ENCODE assay signal across 8 cellular contexts in the genomic region with DNA sequence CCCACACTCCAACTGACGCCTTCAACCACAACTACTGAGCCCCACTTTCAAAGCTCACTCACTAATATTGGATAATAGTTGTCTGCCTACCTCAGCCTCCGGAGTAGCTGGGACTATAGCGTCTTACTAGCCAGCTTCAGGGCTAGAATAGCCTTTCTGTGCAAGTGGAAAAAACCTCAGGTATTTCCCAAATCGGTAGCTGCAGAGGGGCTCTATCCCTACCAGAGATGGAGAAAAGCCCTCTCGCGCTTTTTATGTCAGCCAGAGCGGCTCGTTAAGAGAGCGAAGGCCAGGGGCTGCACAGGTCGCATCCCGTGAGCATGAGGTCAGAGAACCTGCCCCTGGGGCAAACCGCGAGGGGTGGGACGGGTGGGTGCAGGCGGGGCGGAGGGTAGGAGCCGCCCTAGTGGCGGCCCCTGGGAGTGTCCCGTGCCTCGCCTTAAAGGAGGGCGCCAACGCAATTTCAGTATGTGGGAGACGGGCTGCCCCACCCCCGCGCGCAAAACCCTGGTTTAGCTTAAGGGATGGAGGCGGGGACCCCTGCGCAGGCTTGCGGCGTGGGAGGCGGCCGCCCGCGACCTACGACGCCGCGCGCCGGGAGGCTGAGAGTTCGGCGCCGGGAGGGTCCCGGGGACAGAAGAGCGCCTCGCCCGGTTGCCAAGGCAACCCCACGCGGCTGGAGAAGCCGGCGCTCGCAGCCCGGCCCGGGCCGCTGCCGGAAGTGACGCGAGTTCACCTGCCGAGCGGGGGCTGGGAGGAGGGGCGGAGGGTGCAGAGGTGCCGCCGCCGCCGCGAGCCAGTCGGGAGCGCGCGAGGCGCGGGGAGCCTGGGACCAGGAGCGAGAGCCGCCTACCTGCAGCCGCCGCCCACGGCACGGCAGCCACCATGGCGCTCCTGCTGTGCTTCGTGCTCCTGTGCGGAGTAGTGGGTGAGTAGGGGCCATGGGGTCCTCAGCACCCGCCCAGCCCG. TPM values are rescaled to one million over a fixed set of nuclear protein-coding genes. Genes with fewer than 3 reads are reported as not detected.
DNase-seq lines count a peak whose midpoint lies in the region; ATAC-seq and TF ChIP-seq lines count a peak whose summit lies in the region.

Gene CXADR, plus strand, starts transcription at position 799 of the 969 bp plus-strand sequence. Its CDS starts 87 bp downstream, at position 886.

- no peak within 1 kb of the TSS for H3K27ac ChIP-seq in SJCRH30
- H3K27ac ChIP-seq in cardiac muscle cell, result peak within 1 kb of the TSS; percentile 85
- H3K27ac ChIP-seq in upper lobe of left lung, result peak within 1 kb of the TSS; percentile 84 to 87 (median 86)

- TF ChIP-seq CTCF in cardiac muscle cell (IDR thresholded peaks at IDR 0.05; ENCODE audit: low read depth, low read length), result peak; percentile 40
- peak; percentile 47 to 85 (median 65) for TF ChIP-seq CTCF in upper lobe of left lung (IDR thresholded peaks at IDR 0.05)

- no peak for TF ChIP-seq EP300 in upper lobe of left lung (IDR thresholded peaks at IDR 0.05)

- peak within 1 kb of the TSS in 1 of 3 donors; percentile 1 for H3K27ac Mint-ChIP-seq in IgD-negative memory B cell
- peak within 1 kb of the TSS; percentile 63 for H3K27ac Mint-ChIP-seq in activated naive CD4-positive, alpha-beta T cell treated with anti-CD3 and anti-CD28 coated beads, Interleukin-2, amount 50 U/mL, for 24 hours

- H3K4me3 ChIP-seq in SJCRH30, result peak within 1 kb of the TSS; percentile 93
- peak within 1 kb of the TSS; percentile 95 for H3K4me3 ChIP-seq in cardiac muscle cell
- peak within 1 kb of the TSS; percentile 52 to 76 (median 64) for H3K4me3 ChIP-seq in upper lobe of left lung

- peaks cover 0 to 4% (median 0%) of the 10 kb centered on the region in 3 donors for H3K9me3 Mint-ChIP-seq in IgD-negative memory B cell
- no peaks in the 10 kb centered on the region for H3K9me3 Mint-ChIP-seq in activated naive CD4-positive, alpha-beta T cell treated with anti-CD3 and anti-CD28 coated beads, Interleukin-2, amount 50 U/mL, for 24 hours

- peaks cover 8% of the 10 kb centered on the region; the same call in 1 of the 2 replicates for H3K27me3 ChIP-seq in SJCRH30
- H3K27me3 ChIP-seq in cardiac muscle cell, result no peaks in the 10 kb centered on the region
- peaks cover 0 to 23% (median 12%) of the 10 kb centered on the region in 4 donors for H3K27me3 ChIP-seq in upper lobe of left lung

- H3K9me3 ChIP-seq in SJCRH30 (replicated peaks) (no peaks in the 10 kb centered on the region), cardiac muscle cell (ENCODE audit: low read depth) (no peaks in the 10 kb centered on the region), upper lobe of left lung (no peaks in the 10 kb centered on the region)

- WGBS in upper lobe of left lung, 2 donors, result 4 to 7% methylated on average over 5 to 23 of the region's 83 CpGs

- peak in 3 of 4 donors; percentile 46 to 92 (median 73) for TF ChIP-seq POLR2A in upper lobe of left lung (IDR thresholded peaks at IDR 0.05)

- H3K4me3 Mint-ChIP-seq in IgD-negative memory B cell, result peak within 1 kb of the TSS; percentile 79 to 95 (median 89)
- peak within 1 kb of the TSS; percentile 91 for H3K4me3 Mint-ChIP-seq in activated naive CD4-positive, alpha-beta T cell treated with anti-CD3 and anti-CD28 coated beads, Interleukin-2, amount 50 U/mL, for 24 hours

- peak; percentile 94 for DNase-seq in Caki2 (ENCODE audit: low read depth)
- DNase-seq in SJCRH30, result peak; percentile 49 to 66
- DNase-seq in cardiac muscle cell (ENCODE audit: low read depth in 1 of 2, low spot score in 1 of 2), result peak; percentile 54 to 94
- DNase-seq in pons (ENCODE audit: low spot score), result peak; percentile 76
- DNase-seq in upper lobe of left lung, result peak; percentile 88 to 96

- H3K27me3 Mint-ChIP-seq in IgD-negative memory B cell, result peaks cover 35% of the 10 kb centered on the region
- peaks cover 6% of the 10 kb centered on the region for H3K27me3 Mint-ChIP-seq in activated naive CD4-positive, alpha-beta T cell treated with anti-CD3 and anti-CD28 coated beads, Interleukin-2, amount 50 U/mL, for 24 hours

- peaks cover 6 to 17% (median 17%) of the 10 kb centered on the region in 3 donors for H3K4me1 Mint-ChIP-seq in IgD-negative memory B cell
- H3K4me1 Mint-ChIP-seq in activated naive CD4-positive, alpha-beta T cell treated with anti-CD3 and anti-CD28 coated beads, Interleukin-2, amount 50 U/mL, for 24 hours, result peaks cover 23% of the 10 kb centered on the region

- in situ Hi-C loops in Caki2 (cut with HindIII; ENCODE audit: low pct_unique_long_range_greater_than_20kb, low sequenced_read_pairs), result no loop called here

- H3K36me3 ChIP-seq in SJCRH30 (no peaks in the 10 kb centered on the region), cardiac muscle cell (no peaks in the 10 kb centered on the region), upper lobe of left lung (no peaks in the 10 kb centered on the region)

- ATAC-seq in GM21529 (IDR thresholded peaks at IDR 0.05; ENCODE audit: unreplicated experiment), result peak; percentile 80
- ATAC-seq in upper lobe of left lung (ENCODE audit: low FRiP score in 2 of 2), result peak; percentile 86 to 92

- H3K36me3 Mint-ChIP-seq in IgD-negative memory B cell, result peaks cover 4% of the 10 kb centered on the region
- no peaks in the 10 kb centered on the region for H3K36me3 Mint-ChIP-seq in activated naive CD4-positive, alpha-beta T cell treated with anti-CD3 and anti-CD28 coated beads, Interleukin-2, amount 50 U/mL, for 24 hours

- H3K4me1 ChIP-seq in SJCRH30 (peaks cover 5% of the 10 kb centered on the region; the same call in 1 of the 2 replicates), cardiac muscle cell (ENCODE audit: low read depth) (peaks cover 11% of the 10 kb centered on the region), upper lobe of left lung (peaks cover 12 to 31% (median 22%) of the 10 kb centered on the region in 4 donors)

RNA-seq across cellular contexts. Expression of gene CXADR, which starts in this region (rescaled TPM):
- total RNA-seq in Caki2 (2014; rRNA removed; shearing (Covaris generic); ENCODE audit: low replicate concordance), result 5.3 and 11.5 TPM in 2 replicates
- polyA plus RNA-seq in IgD-negative memory B cell (not detected), cardiac muscle cell (57.1 and 66.0 TPM in 2 replicates)
- 1.7 and 2.1 TPM in 2 replicates for total RNA-seq in SJCRH30 (2014; rRNA removed; shearing (Covaris generic))
- total RNA-seq in cardiac muscle cell (49.6 and 56.7 TPM in 2 replicates), upper lobe of left lung (10 to 100 TPM; 19.9 to 73.0 (median 29.2) TPM)

Comparison
In these comparisons a context has a peak if more than half of its experiments do, and no peak if none do; other contexts are left out.
1. RNA of gene CXADR (polyA plus RNA-seq): 57.1 to 66.0 TPM in cardiac muscle cell; not detected in IgD-negative memory B cell (single experiment); every median in the first group is over 10 times any median in the second.
2. Peak in every context shown above with its lines, with median percentiles within 50 percentile points of each other: DNase-seq and H3K4me3 ChIP-seq.